11 cellular contexts compared by ENCODE assay signal in the genomic region with DNA sequence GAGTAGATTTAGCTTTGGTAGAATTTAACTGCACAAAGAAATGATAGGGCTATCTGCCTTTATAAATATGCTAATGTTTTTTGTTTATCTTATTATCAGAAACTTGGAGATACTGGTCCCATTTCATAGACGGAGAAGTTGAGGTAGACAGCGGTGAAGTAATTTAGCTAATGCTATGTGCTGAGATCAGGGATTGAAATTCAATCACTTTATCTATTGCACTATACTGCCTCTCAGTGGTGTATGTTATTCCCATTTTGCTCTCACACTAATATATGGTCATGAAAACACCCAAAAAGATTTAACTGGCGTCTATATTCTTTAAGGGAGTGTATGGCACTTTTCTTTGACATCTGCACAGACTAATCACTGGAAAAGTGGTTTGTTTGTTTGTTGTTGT.
DNase-seq lines count a peak whose midpoint lies in the region; ATAC-seq and TF ChIP-seq lines count a peak whose summit lies in the region.
"Had no signal": no experiment of that assay in that cellular context is flagged by ENCODE, and none has a peak within 500 bp of the region (broad histone marks: within the 10 kb centered on the region; RNA-seq: fewer than 3 reads in every experiment).

No MANE protein-coding gene starts in this region.

- H3K4me3 ChIP-seq in cardiac fibroblast (replicated peaks in 1 of 2; ENCODE audit: low read depth in 2 of 2, low read length in 2 of 2) (no peak overlapping the region), neural cell (ENCODE audit: low read length) (no peak overlapping the region), aorta (ENCODE audit: low read length in 2 of 2) (no peak overlapping the region), upper lobe of left lung (no peak overlapping the region)

- intact Hi-C loops in aorta (cut with DNase I), result no loop called here
- intact Hi-C loops in activated CD8-positive, alpha-beta T cell treated with anti-CD3 and anti-CD28 coated beads for 36 hours (cut with micrococcal nuclease), result no loop called here

- H3K36me3 ChIP-seq in neural cell (ENCODE audit: insufficient read depth, low read length) (no peaks in the 10 kb centered on the region), aorta (ENCODE audit: control insufficient read depth in 1 of 2, insufficient read depth in 2 of 2, low read length in 1 of 2) (no peaks in the 10 kb centered on the region), upper lobe of left lung (no peaks in the 10 kb centered on the region)

- no peak for TF ChIP-seq POLR2A in upper lobe of left lung (IDR thresholded peaks at IDR 0.05)

- peak; percentile 67 for TF ChIP-seq RAD21 in neural cell (conservative IDR thresholded peaks at IDR 0.05)

- no peaks in the 10 kb centered on the region for H3K36me3 Mint-ChIP-seq in activated CD8-positive, alpha-beta T cell treated with anti-CD3 and anti-CD28 coated beads for 36 hours (ENCODE audit: low read depth)
- H3K36me3 Mint-ChIP-seq: activated CD8-positive, alpha-beta memory T cell treated with anti-CD3 and anti-CD28 coated beads, Interleukin-2, amount 10 ng/mL, durations not matched to agents 7 days and 5 days; natural killer cell treated with Interleukin-12 subunit alpha and Interleukin-12 subunit beta and Interleukin-15 and Interleukin-18, amount 100 ng/mL, for 72 hours had no signal

- ATAC-seq in aorta (ENCODE audit: low FRiP score), result no peak
- ATAC-seq in HG03097 (IDR thresholded peaks at IDR 0.05; ENCODE audit: low FRiP score, unreplicated experiment), result no peak
- no peak for ATAC-seq in activated CD8-positive, alpha-beta T cell treated with anti-CD3 and anti-CD28 coated beads for 36 hours
- ATAC-seq in upper lobe of left lung (ENCODE audit: low FRiP score in 2 of 2), result no peak
- ATAC-seq: activated CD8-positive, alpha-beta memory T cell treated with anti-CD3 and anti-CD28 coated beads, Interleukin-2, amount 10 ng/mL, durations not matched to agents 7 days and 5 days; natural killer cell treated with Interleukin-12 subunit alpha and Interleukin-12 subunit beta and Interleukin-15 and Interleukin-18, amount 100 ng/mL, for 72 hours had no signal

- H3K4me2 ChIP-seq in neural cell (ENCODE audit: low read length), result no peak overlapping the region

- no peaks in the 10 kb centered on the region for H4K20me1 ChIP-seq in neural cell (ENCODE audit: insufficient read depth)

- H3F3A ChIP-seq in neural cell (ENCODE audit: insufficient read depth, low read length, poor library complexity, severe bottlenecking), result no peaks in the 10 kb centered on the region

- no peak overlapping the region for H3K9ac ChIP-seq in neural cell (ENCODE audit: low read length)

- peak; percentile 43 for DNase-seq in GM03348 (ENCODE audit: low spot score)
- DNase-seq in M059J (ENCODE audit: low read depth), result peak; percentile 32
- peak; percentile 26 to 37 for DNase-seq in cardiac fibroblast (ENCODE audit: low read depth in 2 of 2)
- no peak for DNase-seq in aorta
- DNase-seq in activated CD8-positive, alpha-beta T cell treated with anti-CD3 and anti-CD28 coated beads for 36 hours, result no peak
- no peak for DNase-seq in upper lobe of left lung
- DNase-seq: activated CD8-positive, alpha-beta memory T cell treated with anti-CD3 and anti-CD28 coated beads, Interleukin-2, amount 10 ng/mL, durations not matched to agents 7 days and 5 days; stimulated activated CD8-positive, alpha-beta memory T cell treated with anti-CD3 and anti-CD28 coated beads, Interleukin-4, amount 100 ng/mL, for 48 hours had no signal

- H3K27me3 ChIP-seq in neural cell (ENCODE audit: insufficient read depth, low read depth, low read length), result no peaks in the 10 kb centered on the region
- peaks cover 0 to 1% of the 10 kb centered on the region in 2 donors for H3K27me3 ChIP-seq in aorta (ENCODE audit: control insufficient read depth in 1 of 2, insufficient read depth in 2 of 2, low read length in 1 of 2)
- no peaks in the 10 kb centered on the region for H3K27me3 ChIP-seq in upper lobe of left lung

- peak; percentile 13 for TF ChIP-seq CTCF in cardiac fibroblast (IDR thresholded peaks at IDR 0.05; ENCODE audit: low read depth, low read length)
- peak; percentile 59 for TF ChIP-seq CTCF in neural cell (IDR thresholded peaks at IDR 0.05; ENCODE audit: poor library complexity, severe bottlenecking)
- no peak for TF ChIP-seq CTCF in activated CD8-positive, alpha-beta T cell treated with anti-CD3 and anti-CD28 coated beads for 36 hours (IDR thresholded peaks at IDR 0.05)
- no peak for TF ChIP-seq CTCF in upper lobe of left lung (IDR thresholded peaks at IDR 0.05)

- no peaks in the 10 kb centered on the region for H3K27me3 Mint-ChIP-seq in activated CD8-positive, alpha-beta T cell treated with anti-CD3 and anti-CD28 coated beads for 36 hours
- H3K27me3 Mint-ChIP-seq: activated CD8-positive, alpha-beta memory T cell treated with anti-CD3 and anti-CD28 coated beads, Interleukin-2, amount 10 ng/mL, durations not matched to agents 7 days and 5 days; natural killer cell treated with Interleukin-12 subunit alpha and Interleukin-12 subunit beta and Interleukin-15 and Interleukin-18, amount 100 ng/mL, for 72 hours had no signal

- H3K9me3 Mint-ChIP-seq in activated CD8-positive, alpha-beta T cell treated with anti-CD3 and anti-CD28 coated beads for 36 hours, result no peaks in the 10 kb centered on the region

- TF ChIP-seq EP300 in neural cell (conservative IDR thresholded peaks at IDR 0.05; ENCODE audit: poor library complexity, severe bottlenecking) (no peak), upper lobe of left lung (IDR thresholded peaks at IDR 0.05) (no peak)

- no peaks in the 10 kb centered on the region for H3K4me1 Mint-ChIP-seq in activated CD8-positive, alpha-beta T cell treated with anti-CD3 and anti-CD28 coated beads for 36 hours (ENCODE audit: low read depth)
- H3K4me1 Mint-ChIP-seq: activated CD8-positive, alpha-beta memory T cell treated with anti-CD3 and anti-CD28 coated beads, Interleukin-2, amount 10 ng/mL, durations not matched to agents 7 days and 5 days had no signal

- no peak overlapping the region for H3K27ac Mint-ChIP-seq in activated CD8-positive, alpha-beta T cell treated with anti-CD3 and anti-CD28 coated beads for 36 hours
- H3K27ac Mint-ChIP-seq: activated CD8-positive, alpha-beta memory T cell treated with anti-CD3 and anti-CD28 coated beads, Interleukin-2, amount 10 ng/mL, durations not matched to agents 7 days and 5 days; natural killer cell treated with Interleukin-12 subunit alpha and Interleukin-12 subunit beta and Interleukin-15 and Interleukin-18, amount 100 ng/mL, for 72 hours had no signal

- H3K79me2 ChIP-seq in neural cell (replicated peaks; ENCODE audit: insufficient read depth, low read length), result no peaks in the 10 kb centered on the region

- CTCF ChIA-PET in activated CD8-positive, alpha-beta T cell treated with anti-CD3 and anti-CD28 coated beads for 36 hours (lab: Charles Lee), result no interaction called here

- no peak overlapping the region for H2AFZ ChIP-seq in neural cell (ENCODE audit: low read depth, low read length)

- H3K27ac ChIP-seq in neural cell (ENCODE audit: low read length) (no peak overlapping the region), aorta (ENCODE audit: low read depth in 1 of 2, low read length in 2 of 2) (no peak overlapping the region), upper lobe of left lung (no peak overlapping the region)

- POLR2A ChIA-PET in activated CD8-positive, alpha-beta T cell treated with anti-CD3 and anti-CD28 coated beads for 36 hours (lab: Charles Lee), result no interaction called here

- no peaks in the 10 kb centered on the region for H3K4me1 ChIP-seq in aorta (ENCODE audit: control insufficient read depth in 1 of 2, insufficient read depth in 2 of 2, low read length in 2 of 2)
- no peaks in the 10 kb centered on the region for H3K4me1 ChIP-seq in upper lobe of left lung

- 56 to 67% methylated on average over 3 of the region's 3 CpGs for WGBS in aorta, 2 donors
- 81 to 86% methylated on average over 3 of the region's 3 CpGs for WGBS in upper lobe of left lung, 2 donors

- no peak overlapping the region for H3K4me3 Mint-ChIP-seq in activated CD8-positive, alpha-beta T cell treated with anti-CD3 and anti-CD28 coated beads for 36 hours
- H3K4me3 Mint-ChIP-seq: activated CD8-positive, alpha-beta memory T cell treated with anti-CD3 and anti-CD28 coated beads, Interleukin-2, amount 10 ng/mL, durations not matched to agents 7 days and 5 days; natural killer cell treated with Interleukin-12 subunit alpha and Interleukin-12 subunit beta and Interleukin-15 and Interleukin-18, amount 100 ng/mL, for 72 hours had no signal

- H3K9me2 ChIP-seq in neural cell (ENCODE audit: insufficient read depth, low read length), result no peaks in the 10 kb centered on the region

- H3K9me3 ChIP-seq in neural cell (ENCODE audit: low read length) (no peaks in the 10 kb centered on the region), aorta (ENCODE audit: control insufficient read depth, low read length) (peaks cover 2% of the 10 kb centered on the region), upper lobe of left lung (no peaks in the 10 kb centered on the region)

TF ChIP-seq in neural cell, 6 proteins besides CTCF, POLR2A, EP300 and RAD21 (continues in another document):
- TF ChIP-seq POLR2AphosphoS5 (IDR thresholded peaks at IDR 0.05) (no peak), TAF1 (IDR thresholded peaks at IDR 0.05; ENCODE audit: low read depth) (no peak), SMC3 (conservative IDR thresholded peaks at IDR 0.05; ENCODE audit: poor library complexity) (peak; percentile 45)
- TF ChIP-seq, protein P1, sequence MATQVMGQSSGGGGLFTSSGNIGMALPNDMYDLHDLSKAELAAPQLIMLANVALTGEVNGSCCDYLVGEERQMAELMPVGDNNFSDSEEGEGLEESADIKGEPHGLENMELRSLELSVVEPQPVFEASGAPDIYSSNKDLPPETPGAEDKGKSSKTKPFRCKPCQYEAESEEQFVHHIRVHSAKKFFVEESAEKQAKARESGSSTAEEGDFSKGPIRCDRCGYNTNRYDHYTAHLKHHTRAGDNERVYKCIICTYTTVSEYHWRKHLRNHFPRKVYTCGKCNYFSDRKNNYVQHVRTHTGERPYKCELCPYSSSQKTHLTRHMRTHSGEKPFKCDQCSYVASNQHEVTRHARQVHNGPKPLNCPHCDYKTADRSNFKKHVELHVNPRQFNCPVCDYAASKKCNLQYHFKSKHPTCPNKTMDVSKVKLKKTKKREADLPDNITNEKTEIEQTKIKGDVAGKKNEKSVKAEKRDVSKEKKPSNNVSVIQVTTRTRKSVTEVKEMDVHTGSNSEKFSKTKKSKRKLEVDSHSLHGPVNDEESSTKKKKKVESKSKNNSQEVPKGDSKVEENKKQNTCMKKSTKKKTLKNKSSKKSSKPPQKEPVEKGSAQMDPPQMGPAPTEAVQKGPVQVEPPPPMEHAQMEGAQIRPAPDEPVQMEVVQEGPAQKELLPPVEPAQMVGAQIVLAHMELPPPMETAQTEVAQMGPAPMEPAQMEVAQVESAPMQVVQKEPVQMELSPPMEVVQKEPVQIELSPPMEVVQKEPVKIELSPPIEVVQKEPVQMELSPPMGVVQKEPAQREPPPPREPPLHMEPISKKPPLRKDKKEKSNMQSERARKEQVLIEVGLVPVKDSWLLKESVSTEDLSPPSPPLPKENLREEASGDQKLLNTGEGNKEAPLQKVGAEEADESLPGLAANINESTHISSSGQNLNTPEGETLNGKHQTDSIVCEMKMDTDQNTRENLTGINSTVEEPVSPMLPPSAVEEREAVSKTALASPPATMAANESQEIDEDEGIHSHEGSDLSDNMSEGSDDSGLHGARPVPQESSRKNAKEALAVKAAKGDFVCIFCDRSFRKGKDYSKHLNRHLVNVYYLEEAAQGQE (IDR thresholded peaks at IDR 0.05; ENCODE audit: borderline replicate concordance), result no peak

Comparison
In these comparisons a context has a peak if more than half of its experiments do, and no peak if none do; other contexts are left out.
1. DNase-seq: peak in GM03348 (single experiment), M059J (single experiment) and cardiac fibroblast (2 of 2); none in aorta (0 of 2), activated CD8-positive, alpha-beta T cell treated with anti-CD3 and anti-CD28 coated beads for 36 hours (single experiment) and upper lobe of left lung (0 of 2).
2. CTCF ChIP-seq: peak in cardiac fibroblast (single experiment) and neural cell (single experiment); none in activated CD8-positive, alpha-beta T cell treated with anti-CD3 and anti-CD28 coated beads for 36 hours (single experiment) and upper lobe of left lung (0 of 6).